8 cellular contexts compared by ENCODE assay signal in the genomic region with DNA sequence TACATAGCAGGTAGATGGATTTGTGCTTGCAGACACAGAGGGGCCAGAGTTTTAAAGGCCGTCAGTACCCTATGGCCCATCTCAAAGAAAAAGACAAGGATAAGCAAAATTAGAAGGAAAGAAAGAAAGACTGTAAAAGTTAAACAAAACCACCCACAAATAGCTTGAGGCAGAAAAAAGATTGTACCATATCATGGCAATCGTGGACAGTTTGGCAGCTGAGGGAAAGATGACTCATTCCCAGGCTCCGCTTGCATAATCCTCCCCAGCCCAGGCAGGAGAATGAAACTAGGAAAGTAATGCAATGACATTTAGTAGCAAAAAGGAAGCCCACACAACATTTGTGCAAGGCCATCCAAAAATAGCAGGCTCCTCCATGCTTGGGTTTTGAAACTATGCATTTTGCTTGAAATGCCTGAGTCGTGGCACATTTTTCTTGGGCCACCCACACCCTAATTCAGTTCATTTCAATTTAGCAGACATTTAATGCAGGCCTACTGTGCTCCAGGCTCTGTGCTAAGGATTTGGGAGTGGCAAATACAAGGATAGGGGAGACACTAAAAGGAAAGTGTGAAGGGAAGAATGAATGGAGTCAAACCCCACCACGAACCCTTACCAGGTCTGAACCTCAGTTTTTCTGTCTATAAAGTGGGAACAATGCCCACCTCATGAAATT.
DNase-seq lines count a peak whose midpoint lies in the region; ATAC-seq and TF ChIP-seq lines count a peak whose summit lies in the region.

No MANE protein-coding gene starts in this region.

- ATAC-seq in GM18505 (IDR thresholded peaks at IDR 0.05; ENCODE audit: unreplicated experiment) = no peak

- H3K4me3 ChIP-seq in skin epidermis = no peak overlapping the region

- no peak for TF ChIP-seq POLR2A in GM18505 (IDR thresholded peaks at IDR 0.05; ENCODE audit: borderline replicate concordance, extremely low read depth, insufficient read depth, insufficient read length)

- peak overlapping the region in 18 of 21 experiments; percentile 11 to 75 (median 60) for H3K27ac ChIP-seq in skin epidermis

- peak; percentile 59 for DNase-seq in GDM1 (lab: John Stamatoyannopoulos, UW)
- DNase-seq in NCI-H1694 (lab: John Stamatoyannopoulos, UW) = peak; percentile 64
- peak in 43 of 56 donors; percentile 5 to 82 (median 35) for DNase-seq in amygdala (lab: John Stamatoyannopoulos, UW)
- peak; percentile 91 for DNase-seq in hepatic stellate cell (ENCODE audit: low spot score)
- no peak for DNase-seq in NCI-H2029 (lab: John Stamatoyannopoulos, UW)
- no peak for DNase-seq in activated effector memory CD4-positive, alpha-beta T cell treated with Interleukin-2 at 50 U/mL for 16 hours

Comparison
In these comparisons a context has a peak if more than half of its experiments do, and no peak if none do; other contexts are left out.
1. DNase-seq: peak in GDM1 (single experiment), NCI-H1694 (single experiment), amygdala (43 of 56) and hepatic stellate cell (single experiment); none in NCI-H2029 (single experiment) and activated effector memory CD4-positive, alpha-beta T cell treated with Interleukin-2 at 50 U/mL for 16 hours (single experiment).